ENCODE assay signal across 14 cellular contexts in the genomic region with DNA sequence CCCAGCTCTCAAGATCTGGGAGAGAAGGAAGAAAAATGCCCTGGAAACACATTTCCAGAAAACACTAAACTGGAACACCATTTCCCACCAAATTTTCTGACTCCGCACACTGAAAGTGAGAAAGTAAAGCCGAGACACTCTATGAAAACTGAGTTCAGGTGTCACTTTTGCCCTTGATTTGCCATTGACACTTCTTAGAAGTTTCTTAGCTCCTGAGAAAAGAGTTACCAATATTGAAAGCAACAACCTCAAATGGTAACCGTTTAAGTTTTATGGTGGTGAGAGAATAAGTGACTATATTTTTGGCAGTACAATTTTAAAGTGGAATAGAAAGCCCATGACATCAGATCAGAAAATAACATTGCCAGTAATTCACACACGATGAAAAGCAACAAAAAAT. TPM values are rescaled to one million over a fixed set of nuclear protein-coding genes. Genes with fewer than 3 reads are reported as not detected.
DNase-seq lines count a peak whose midpoint lies in the region; ATAC-seq and TF ChIP-seq lines count a peak whose summit lies in the region.
"Had no signal": no experiment of that assay in that cellular context is flagged by ENCODE, and none has a peak within 500 bp of the region (broad histone marks: within the 10 kb centered on the region; RNA-seq: fewer than 3 reads in every experiment).

No MANE protein-coding gene starts in this region.

- no peak overlapping the region for H3K4me3 Mint-ChIP-seq in CD14-positive monocyte
- H3K4me3 Mint-ChIP-seq: activated naive CD4-positive, alpha-beta T cell treated with anti-CD3 and anti-CD28 coated beads, Interleukin-2, amount 50 U/mL, for 24 hours had no signal

- H3K27ac Mint-ChIP-seq in CD14-positive monocyte: peak overlapping the region in 5 of 7 donors; percentile 16 to 83 (median 50)
- H3K27ac Mint-ChIP-seq: activated naive CD4-positive, alpha-beta T cell treated with anti-CD3 and anti-CD28 coated beads, Interleukin-2, amount 50 U/mL, for 24 hours had no signal

- no peaks in the 10 kb centered on the region for H3K9me3 Mint-ChIP-seq in CD14-positive monocyte
- H3K9me3 Mint-ChIP-seq: activated naive CD4-positive, alpha-beta T cell treated with anti-CD3 and anti-CD28 coated beads, Interleukin-2, amount 50 U/mL, for 24 hours had no signal

- H3K36me3 Mint-ChIP-seq in CD14-positive monocyte: peaks cover 33 to 37% of the 10 kb centered on the region in 2 donors
- H3K36me3 Mint-ChIP-seq: activated naive CD4-positive, alpha-beta T cell treated with anti-CD3 and anti-CD28 coated beads, Interleukin-2, amount 50 U/mL, for 24 hours had no signal

- H3K27ac ChIP-seq in gastroesophageal sphincter: no peak overlapping the region
- H3K27ac ChIP-seq: esophagus muscularis mucosa, parathyroid adenoma had no signal

- no peak for TF ChIP-seq EP300 in gastroesophageal sphincter (IDR thresholded peaks at IDR 0.05)

- ATAC-seq in GM18858 (IDR thresholded peaks at IDR 0.05; ENCODE audit: unreplicated experiment) (peak; percentile 38), GM21528 (IDR thresholded peaks at IDR 0.05; ENCODE audit: low FRiP score, unreplicated experiment) (peak; percentile 44), HG03354 (IDR thresholded peaks at IDR 0.05; ENCODE audit: poor library complexity, severe bottlenecking, unreplicated experiment) (peak; percentile 32), gastroesophageal sphincter (no peak)

- TF ChIP-seq CTCF in CD14-positive monocyte (IDR thresholded peaks at IDR 0.05) (no peak), gastroesophageal sphincter (IDR thresholded peaks at IDR 0.05) (no peak)

- peaks cover 5% of the 10 kb centered on the region for H3K27me3 ChIP-seq in gastroesophageal sphincter

- H3K27me3 Mint-ChIP-seq in CD14-positive monocyte (ENCODE audit: low read depth in 3 of 3): peaks cover 0 to 3% (median 0%) of the 10 kb centered on the region in 3 donors
- H3K27me3 Mint-ChIP-seq: activated naive CD4-positive, alpha-beta T cell treated with anti-CD3 and anti-CD28 coated beads, Interleukin-2, amount 50 U/mL, for 24 hours had no signal

- DNase-seq in CD14-positive monocyte (ENCODE audit: low spot score) (no peak), NCI-H748 treated with DMSO at 0.1 percent for 48 hours (lab: John Stamatoyannopoulos, UW) (no peak), SK-N-DZ (ENCODE audit: low spot score) (no peak), GDM1 (lab: John Stamatoyannopoulos, UW) (no peak)
- DNase-seq: IMR-90, midbrain, NCI-H1417 treated with DMSO at 0.1 percent for 48 hours had no signal

- 74 to 80% methylated on average over 4 of the region's 4 CpGs for whole genome bisulfite sequencing in gastroesophageal sphincter (ENCODE audit: low coverage in 1 of 2), 2 donors

- H3K4me1 ChIP-seq in gastroesophageal sphincter: no peaks in the 10 kb centered on the region
- H3K4me1 ChIP-seq: esophagus muscularis mucosa had no signal

- H3K4me3 ChIP-seq in gastroesophageal sphincter: no peak overlapping the region
- H3K4me3 ChIP-seq: esophagus muscularis mucosa had no signal

- no peak for TF ChIP-seq POLR2A in gastroesophageal sphincter (IDR thresholded peaks at IDR 0.05)

- intact Hi-C loops in CD14-positive monocyte (cut with micrococcal nuclease): loop anchor here (5.0 kb wide), 3 partner anchors 37 to 262 kb away; partner anchors contain the start of gene CD86 (in 2 of the 2)

- H3K36me3 ChIP-seq in gastroesophageal sphincter: no peaks in the 10 kb centered on the region
- H3K36me3 ChIP-seq: esophagus muscularis mucosa had no signal

- no peaks in the 10 kb centered on the region for H3K9me3 ChIP-seq in gastroesophageal sphincter
- H3K9me3 ChIP-seq: esophagus muscularis mucosa had no signal

- peaks cover 36% of the 10 kb centered on the region for H3K4me1 Mint-ChIP-seq in CD14-positive monocyte
- H3K4me1 Mint-ChIP-seq: activated naive CD4-positive, alpha-beta T cell treated with anti-CD3 and anti-CD28 coated beads, Interleukin-2, amount 50 U/mL, for 24 hours had no signal

RNA-seq across cellular contexts. Expression of gene CD86, which starts 39.0 kb away (rescaled TPM):
- polyA plus RNA-seq in CD14-positive monocyte: 100 to 1,000 TPM; 273 to 321 TPM
- total RNA-seq in gastroesophageal sphincter: 1 to 10 TPM; 1.4 to 6.6 (median 3.2) TPM
- not detected in 2 replicates for polyA plus RNA-seq in SK-N-DZ (2014; cell fraction: cytosol; rRNA removed)
- not detected in 2 replicates for polyA plus RNA-seq in SK-N-DZ (2014; cell fraction: nucleus; rRNA removed)
- total RNA-seq: IMR-90 had no signal
- polyA plus RNA-seq: IMR-90 had no signal
